Comparison of ENCODE assay signal across 8 cellular contexts in genomic region chrX:64395568-64395929, GRCh38. TPM values are rescaled to one million over a fixed set of nuclear protein-coding genes. Genes with fewer than 3 reads are reported as not detected.
DNase-seq lines count a peak whose midpoint lies in the region; ATAC-seq, FAIRE-seq and TF ChIP-seq lines count a peak whose summit lies in the region.

No MANE protein-coding gene starts in this region.

- no peak overlapping the region for H2BK15ac ChIP-seq in H1 (ENCODE audit: low read length)

- H3K9ac ChIP-seq in H1 (replicated peaks in 1 of 4; ENCODE audit: extremely low read depth in 1 of 4, low read depth in 3 of 4, low read length in 3 of 4), result no peak overlapping the region

- no peak overlapping the region for H2BK120ac ChIP-seq in H1 (replicated peaks; ENCODE audit: low read depth, low read length)

- TF ChIP-seq EP300 in H1 (IDR thresholded peaks at IDR 0.05; ENCODE audit: borderline replicate concordance in 1 of 2, low read depth in 2 of 2, low read length in 2 of 2), result no peak
- no peak for TF ChIP-seq EP300 in sigmoid colon (IDR thresholded peaks at IDR 0.05)

- peak; percentile 81 for FAIRE-seq in H1 (lab: Jason Lieb, UNC)

- H4K91ac ChIP-seq in H1 (replicated peaks; ENCODE audit: insufficient read length, low read length), result no peak overlapping the region

- H3K14ac ChIP-seq in H1 (ENCODE audit: insufficient read length), result no peak overlapping the region

- no peak for DNase-seq in H1 (ENCODE audit: low read depth in 1 of 2, low spot score in 2 of 2)
- no peak for DNase-seq in sigmoid colon
- DNase-seq in dedifferentiated amniotic fluid mesenchymal stem cell (ENCODE audit: extremely low spot score), result no peak
- no peak for DNase-seq in RKO (ENCODE audit: low spot score)
- DNase-seq in MV-4-11 (lab: John Stamatoyannopoulos, UW), result no peak

- TF ChIP-seq CTCF in 22Rv1 (IDR thresholded peaks at IDR 0.05) (no peak), H1 (IDR thresholded peaks at IDR 0.05; ENCODE audit: control extremely low read depth in 1 of 3, insufficient read depth in 1 of 3, low read depth in 1 of 3, low read length in 3 of 3) (no peak), sigmoid colon (IDR thresholded peaks at IDR 0.05) (no peak)

- H3K79me1 ChIP-seq in H1 (ENCODE audit: low read depth, low read length), result no peaks in the 10 kb centered on the region

- H3K27me3 ChIP-seq in H1 (replicated peaks in 1 of 4; ENCODE audit: control insufficient read depth in 3 of 4, extremely low read depth in 1 of 4, insufficient read depth in 3 of 4, low read length in 3 of 4) (no peaks in the 10 kb centered on the region), sigmoid colon (no peaks in the 10 kb centered on the region)

- H3K9me3 ChIP-seq in H1 (ENCODE audit: insufficient read depth in 2 of 2, low read depth in 1 of 2, low read length in 1 of 2) (no peaks in the 10 kb centered on the region), sigmoid colon (no peaks in the 10 kb centered on the region)

- H3K4me2 ChIP-seq in H1 (ENCODE audit: insufficient read depth in 1 of 2, low read depth in 2 of 2, low read length in 2 of 2), result peak overlapping the region; percentile 73 to 87; a peak in 3 of 4 replicates

- H3K18ac ChIP-seq in H1 (ENCODE audit: extremely low read depth, low read length), result no peak overlapping the region

- intact Hi-C loops in sigmoid colon (cut with DNase I), result loop anchor here (2.0 kb wide), 1 partner anchor 189 kb away; no protein-coding TSS in a partner anchor

- H3K4me3 ChIP-seq in H1 (ENCODE audit: extremely low read depth in 1 of 4, insufficient read depth in 2 of 4, low read depth in 3 of 4, low read length in 4 of 4), result peak overlapping the region in 2 of 4 experiments; percentile 75 to 77; a peak in 3 of 8 replicates
- peak overlapping the region; percentile 47 to 70 (median 61) for H3K4me3 ChIP-seq in sigmoid colon

- H2AK5ac ChIP-seq in H1 (ENCODE audit: low read depth, low read length), result no peak overlapping the region

- H4K8ac ChIP-seq in H1 (ENCODE audit: extremely low read depth, insufficient read depth, low read length), result no peak overlapping the region

- no peak overlapping the region for H3K23ac ChIP-seq in H1 (ENCODE audit: insufficient read length)

- H3K36me3 ChIP-seq in H1 (ENCODE audit: control insufficient read depth in 2 of 4, insufficient read depth in 4 of 4, low read length in 3 of 4), result no peaks in the 10 kb centered on the region
- H3K36me3 ChIP-seq in sigmoid colon, result no peaks in the 10 kb centered on the region

- POLR2A ChIA-PET in H1 (lab: Charles Lee; ENCODE audit: partially characterized antibody), result no interaction called here

- peaks cover 5% of the 10 kb centered on the region; the same call in 1 of the 2 replicates for H3K23me2 ChIP-seq in H1 (ENCODE audit: low read depth, low read length)

- H4K20me1 ChIP-seq in H1 (replicated peaks in 1 of 2; ENCODE audit: control insufficient read depth in 1 of 2, insufficient read depth in 2 of 2, low read length in 2 of 2), result no peaks in the 10 kb centered on the region

- H3K79me2 ChIP-seq in H1 (ENCODE audit: control insufficient read depth in 1 of 2, insufficient read depth in 2 of 2, low read length in 2 of 2), result peaks cover 0 to 4% of the 10 kb centered on the region in 2 experiments; a peak in 1 of 4 replicates

- no peak overlapping the region for H2BK12ac ChIP-seq in H1 (ENCODE audit: low read depth, low read length)

- no peak overlapping the region for H2BK5ac ChIP-seq in H1 (ENCODE audit: low read depth, low read length)

- peak; percentile 26 for ATAC-seq in GM19397 (IDR thresholded peaks at IDR 0.05; ENCODE audit: unreplicated experiment)
- peak; percentile 17 for ATAC-seq in HG03460 (IDR thresholded peaks at IDR 0.05; ENCODE audit: unreplicated experiment)

- H3K27ac ChIP-seq in 22Rv1 (peak overlapping the region; percentile 59), H1 (ENCODE audit: low read depth, low read length) (no peak overlapping the region), sigmoid colon (peak overlapping the region in 1 of 4 donors; percentile 51)

- no peak for TF ChIP-seq RAD21 in H1 (IDR thresholded peaks at IDR 0.05 in 1 of 2, conservative IDR thresholded peaks at IDR 0.05 in 1 of 2; ENCODE audit: low read depth in 2 of 2, low read length in 2 of 2)

- peak overlapping the region; percentile 73 for H2AFZ ChIP-seq in H1 (ENCODE audit: low read length)

- H4K5ac ChIP-seq in H1 (ENCODE audit: insufficient read length, low read depth, low read length), result no peak overlapping the region

- peaks cover 0 to 3% (median 0%) of the 10 kb centered on the region in 4 experiments; a peak in 1 of 7 replicates for H3K4me1 ChIP-seq in H1 (replicated peaks in 1 of 4; ENCODE audit: control insufficient read depth in 3 of 4, insufficient read depth in 4 of 4, low read length in 3 of 4)
- no peaks in the 10 kb centered on the region for H3K4me1 ChIP-seq in sigmoid colon

- CTCF ChIA-PET in H1 (lab: Charles Lee; ENCODE audit: partially characterized antibody), result no interaction called here

- WGBS in H1 (ENCODE audit: extremely low coverage in 1 of 2, insufficient coverage in 1 of 2, insufficient read length in 1 of 2, insufficient replicate concordance in 2 of 2, low coverage in 1 of 2, low lambda C conversion rate in 2 of 2, missing lambda C conversion rate in 1 of 2), 2 experiments, result 40% methylated on average over 1 of the region's 4 CpGs; no CpG with 5 or more reads in 1 of the 2 experiments
- 1 to 2% methylated on average over 4 of the region's 4 CpGs for WGBS in sigmoid colon, 2 donors

- H3K56ac ChIP-seq in H1 (replicated peaks; ENCODE audit: insufficient read length, low read depth, low read length), result no peak overlapping the region

- no peak overlapping the region for H3K4ac ChIP-seq in H1 (replicated peaks; ENCODE audit: insufficient read length, low read depth, low read length)

- H2BK20ac ChIP-seq in H1 (ENCODE audit: low read length), result no peak overlapping the region

- no peak for TF ChIP-seq POLR2A in H1 (IDR thresholded peaks at IDR 0.05; ENCODE audit: control extremely low read depth in 1 of 2, low read depth in 2 of 2, low read length in 2 of 2)
- TF ChIP-seq POLR2A in sigmoid colon (IDR thresholded peaks at IDR 0.05), result no peak

TF ChIP-seq in H1, 55 proteins besides CTCF, POLR2A, EP300 and RAD21 (continues in another document):
- no peak for TF ChIP-seq ZNF274 (IDR thresholded peaks at IDR 0.05; ENCODE audit: borderline replicate concordance, extremely low read depth, low read length)

RNA-seq across cellular contexts. Expression of gene MTMR8, which starts 0.3 kb away (rescaled TPM):
- 5.3 and 6.3 TPM in 2 replicates for total RNA-seq in H1 (2021; fragmentation: NEBNext Ultra II Directional; extraction: Animal tissue kit (Norgen Biotek cat#: 25700))
- polyA plus RNA-seq in H1 (2011; rRNA removed), result 0.77 and 1.3 TPM in 2 replicates
- polyA plus RNA-seq in H1 (2011; cell fraction: cytosol; rRNA removed), result 2.0 TPM
- 1.9 TPM for polyA plus RNA-seq in H1 (2011; cell fraction: nucleus; rRNA removed)
- polyA plus RNA-seq in H1 (2012, experiment 1 of 2), result 2.6 to 4.3 TPM (median 2.8 TPM) in 4 replicates
- polyA plus RNA-seq in H1 (2012, experiment 2 of 2), result 0.68 TPM
- polyA plus RNA-seq in H1 (2013, experiment 1 of 2), result 2.4 TPM
- 2.5 TPM for polyA plus RNA-seq in H1 (2013, experiment 2 of 2)
- polyA minus RNA-seq in H1 (2011; rRNA and poly(A)+ RNA removed), result 10.6 and 12.5 TPM in 2 replicates
- polyA minus RNA-seq in H1 (2011; cell fraction: cytosol; rRNA and poly(A)+ RNA removed), result 2.1 TPM
- 24.6 TPM for polyA minus RNA-seq in H1 (2011; cell fraction: nucleus; rRNA and poly(A)+ RNA removed)
- 1 to 10 TPM; 1.4 to 4.3 (median 3.6) TPM for total RNA-seq in sigmoid colon
- polyA plus RNA-seq in sigmoid colon, result 1 to 10 TPM; 1.8 to 2.1 (median 1.8) TPM
